In the genomic region with DNA sequence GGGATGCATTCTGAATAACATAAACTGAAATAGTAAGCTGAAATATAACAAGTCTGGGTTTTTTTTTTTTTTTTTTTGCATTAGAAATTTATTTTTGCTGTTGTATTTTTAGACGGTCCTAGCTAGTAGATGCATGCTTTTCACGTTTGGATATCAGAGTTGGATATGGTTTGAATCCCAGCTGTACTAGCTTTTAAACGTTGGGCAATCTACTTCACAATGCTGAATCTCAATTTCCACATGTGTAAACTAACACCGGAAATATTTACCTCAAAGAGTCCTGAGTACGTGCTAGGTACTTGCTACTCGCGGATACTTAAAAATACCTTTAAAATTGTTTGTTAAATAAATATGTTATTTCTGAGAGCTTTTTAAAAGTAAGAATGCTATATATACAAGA, we compare ENCODE assay signal across 2 cellular contexts.
TF ChIP-seq lines count a peak whose summit lies in the region.

No MANE protein-coding gene starts in this region.

TF ChIP-seq in SK-N-SH, 30 proteins besides CTCF, POLR2A, EP300 and RAD21 (continued from another document):
- no peak for TF ChIP-seq YY1 (IDR thresholded peaks at IDR 0.05; ENCODE audit: low read depth)
- TF ChIP-seq RXRA (IDR thresholded peaks at IDR 0.05; ENCODE audit: borderline replicate concordance, low read depth), result no peak
- no peak for TF ChIP-seq EZH2phosphoT487 (IDR thresholded peaks at IDR 0.05; ENCODE audit: borderline replicate concordance, low read depth)
- no peak for TF ChIP-seq CHD2 (IDR thresholded peaks at IDR 0.05; ENCODE audit: low read length, partially characterized antibody)
- no peak for TF ChIP-seq ELF1 (IDR thresholded peaks at IDR 0.05)
- TF ChIP-seq, protein P1, sequence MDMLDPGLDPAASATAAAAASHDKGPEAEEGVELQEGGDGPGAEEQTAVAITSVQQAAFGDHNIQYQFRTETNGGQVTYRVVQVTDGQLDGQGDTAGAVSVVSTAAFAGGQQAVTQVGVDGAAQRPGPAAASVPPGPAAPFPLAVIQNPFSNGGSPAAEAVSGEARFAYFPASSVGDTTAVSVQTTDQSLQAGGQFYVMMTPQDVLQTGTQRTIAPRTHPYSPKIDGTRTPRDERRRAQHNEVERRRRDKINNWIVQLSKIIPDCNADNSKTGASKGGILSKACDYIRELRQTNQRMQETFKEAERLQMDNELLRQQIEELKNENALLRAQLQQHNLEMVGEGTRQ (IDR thresholded peaks at IDR 0.05; ENCODE audit: borderline replicate concordance, low read depth, low read length), result no peak
- TF ChIP-seq TEAD4 (IDR thresholded peaks at IDR 0.05; ENCODE audit: borderline replicate concordance, insufficient read depth), result no peak
- TF ChIP-seq NRF1 (IDR thresholded peaks at IDR 0.05; ENCODE audit: low read depth, low read length), result no peak
- TF ChIP-seq, protein P2, sequence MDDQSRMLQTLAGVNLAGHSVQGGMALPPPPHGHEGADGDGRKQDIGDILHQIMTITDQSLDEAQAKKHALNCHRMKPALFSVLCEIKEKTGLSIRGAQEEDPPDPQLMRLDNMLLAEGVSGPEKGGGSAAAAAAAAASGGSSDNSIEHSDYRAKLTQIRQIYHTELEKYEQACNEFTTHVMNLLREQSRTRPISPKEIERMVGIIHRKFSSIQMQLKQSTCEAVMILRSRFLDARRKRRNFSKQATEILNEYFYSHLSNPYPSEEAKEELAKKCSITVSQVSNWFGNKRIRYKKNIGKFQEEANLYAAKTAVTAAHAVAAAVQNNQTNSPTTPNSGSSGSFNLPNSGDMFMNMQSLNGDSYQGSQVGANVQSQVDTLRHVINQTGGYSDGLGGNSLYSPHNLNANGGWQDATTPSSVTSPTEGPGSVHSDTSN (IDR thresholded peaks at IDR 0.05), result no peak
- TF ChIP-seq, protein P3, sequence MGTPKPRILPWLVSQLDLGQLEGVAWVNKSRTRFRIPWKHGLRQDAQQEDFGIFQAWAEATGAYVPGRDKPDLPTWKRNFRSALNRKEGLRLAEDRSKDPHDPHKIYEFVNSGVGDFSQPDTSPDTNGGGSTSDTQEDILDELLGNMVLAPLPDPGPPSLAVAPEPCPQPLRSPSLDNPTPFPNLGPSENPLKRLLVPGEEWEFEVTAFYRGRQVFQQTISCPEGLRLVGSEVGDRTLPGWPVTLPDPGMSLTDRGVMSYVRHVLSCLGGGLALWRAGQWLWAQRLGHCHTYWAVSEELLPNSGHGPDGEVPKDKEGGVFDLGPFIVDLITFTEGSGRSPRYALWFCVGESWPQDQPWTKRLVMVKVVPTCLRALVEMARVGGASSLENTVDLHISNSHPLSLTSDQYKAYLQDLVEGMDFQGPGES (IDR thresholded peaks at IDR 0.05; ENCODE audit: low read depth, low read length), result no peak
- no peak for TF ChIP-seq NFIC (IDR thresholded peaks at IDR 0.05; ENCODE audit: borderline replicate concordance)
- TF ChIP-seq GABPA (IDR thresholded peaks at IDR 0.05; ENCODE audit: low read depth), result no peak

TF ChIP-seq in SK-N-SH treated with all-trans-retinoic acid at 6 μM for 48 hours, 23 proteins besides CTCF, POLR2A, EP300 and RAD21 (continued from another document):
- TF ChIP-seq, protein P4, sequence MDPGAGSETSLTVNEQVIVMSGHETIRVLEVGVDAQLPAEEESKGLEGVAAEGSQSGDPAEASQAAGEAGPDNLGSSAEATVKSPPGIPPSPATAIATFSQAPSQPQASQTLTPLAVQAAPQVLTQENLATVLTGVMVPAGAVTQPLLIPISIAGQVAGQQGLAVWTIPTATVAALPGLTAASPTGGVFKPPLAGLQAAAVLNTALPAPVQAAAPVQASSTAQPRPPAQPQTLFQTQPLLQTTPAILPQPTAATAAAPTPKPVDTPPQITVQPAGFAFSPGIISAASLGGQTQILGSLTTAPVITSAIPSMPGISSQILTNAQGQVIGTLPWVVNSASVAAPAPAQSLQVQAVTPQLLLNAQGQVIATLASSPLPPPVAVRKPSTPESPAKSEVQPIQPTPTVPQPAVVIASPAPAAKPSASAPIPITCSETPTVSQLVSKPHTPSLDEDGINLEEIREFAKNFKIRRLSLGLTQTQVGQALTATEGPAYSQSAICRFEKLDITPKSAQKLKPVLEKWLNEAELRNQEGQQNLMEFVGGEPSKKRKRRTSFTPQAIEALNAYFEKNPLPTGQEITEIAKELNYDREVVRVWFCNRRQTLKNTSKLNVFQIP (CRISPR knock-in tag; IDR thresholded peaks at IDR 0.05; ENCODE audit: borderline replicate concordance, low read depth), result no peak
- TF ChIP-seq, protein P5, sequence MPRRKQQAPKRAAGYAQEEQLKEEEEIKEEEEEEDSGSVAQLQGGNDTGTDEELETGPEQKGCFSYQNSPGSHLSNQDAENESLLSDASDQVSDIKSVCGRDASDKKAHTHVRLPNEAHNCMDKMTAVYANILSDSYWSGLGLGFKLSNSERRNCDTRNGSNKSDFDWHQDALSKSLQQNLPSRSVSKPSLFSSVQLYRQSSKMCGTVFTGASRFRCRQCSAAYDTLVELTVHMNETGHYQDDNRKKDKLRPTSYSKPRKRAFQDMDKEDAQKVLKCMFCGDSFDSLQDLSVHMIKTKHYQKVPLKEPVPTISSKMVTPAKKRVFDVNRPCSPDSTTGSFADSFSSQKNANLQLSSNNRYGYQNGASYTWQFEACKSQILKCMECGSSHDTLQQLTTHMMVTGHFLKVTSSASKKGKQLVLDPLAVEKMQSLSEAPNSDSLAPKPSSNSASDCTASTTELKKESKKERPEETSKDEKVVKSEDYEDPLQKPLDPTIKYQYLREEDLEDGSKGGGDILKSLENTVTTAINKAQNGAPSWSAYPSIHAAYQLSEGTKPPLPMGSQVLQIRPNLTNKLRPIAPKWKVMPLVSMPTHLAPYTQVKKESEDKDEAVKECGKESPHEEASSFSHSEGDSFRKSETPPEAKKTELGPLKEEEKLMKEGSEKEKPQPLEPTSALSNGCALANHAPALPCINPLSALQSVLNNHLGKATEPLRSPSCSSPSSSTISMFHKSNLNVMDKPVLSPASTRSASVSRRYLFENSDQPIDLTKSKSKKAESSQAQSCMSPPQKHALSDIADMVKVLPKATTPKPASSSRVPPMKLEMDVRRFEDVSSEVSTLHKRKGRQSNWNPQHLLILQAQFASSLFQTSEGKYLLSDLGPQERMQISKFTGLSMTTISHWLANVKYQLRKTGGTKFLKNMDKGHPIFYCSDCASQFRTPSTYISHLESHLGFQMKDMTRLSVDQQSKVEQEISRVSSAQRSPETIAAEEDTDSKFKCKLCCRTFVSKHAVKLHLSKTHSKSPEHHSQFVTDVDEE (CRISPR knock-in tag; IDR thresholded peaks at IDR 0.05), result no peak
- TF ChIP-seq TCF4 (CRISPR knock-in tag; IDR thresholded peaks at IDR 0.05; ENCODE audit: borderline replicate concordance) (no peak), ESRRG (CRISPR knock-in tag; IDR thresholded peaks at IDR 0.05) (no peak), ZNF70 (CRISPR knock-in tag; IDR thresholded peaks at IDR 0.05) (no peak), OSR1 (CRISPR knock-in tag; IDR thresholded peaks at IDR 0.05) (no peak), ZC3H10 (CRISPR knock-in tag; IDR thresholded peaks at IDR 0.05) (no peak), PPARA (CRISPR knock-in tag; IDR thresholded peaks at IDR 0.05; ENCODE audit: borderline replicate concordance) (no peak), BACH2 (CRISPR knock-in tag; IDR thresholded peaks at IDR 0.05; ENCODE audit: borderline replicate concordance) (no peak), ARNTL (CRISPR knock-in tag; IDR thresholded peaks at IDR 0.05; ENCODE audit: borderline replicate concordance, low read depth) (no peak), ISL1 (CRISPR knock-in tag; IDR thresholded peaks at IDR 0.05) (no peak), ZFP30 (CRISPR knock-in tag; IDR thresholded peaks at IDR 0.05) (no peak), RARB (CRISPR knock-in tag; IDR thresholded peaks at IDR 0.05) (no peak), ZNF565 (CRISPR knock-in tag; conservative IDR thresholded peaks at IDR 0.05; ENCODE audit: low read depth) (no peak), TOX (CRISPR knock-in tag; IDR thresholded peaks at IDR 0.05; ENCODE audit: borderline replicate concordance) (no peak), SNAI2 (CRISPR knock-in tag; IDR thresholded peaks at IDR 0.05) (no peak)
- TF ChIP-seq, protein P6, sequence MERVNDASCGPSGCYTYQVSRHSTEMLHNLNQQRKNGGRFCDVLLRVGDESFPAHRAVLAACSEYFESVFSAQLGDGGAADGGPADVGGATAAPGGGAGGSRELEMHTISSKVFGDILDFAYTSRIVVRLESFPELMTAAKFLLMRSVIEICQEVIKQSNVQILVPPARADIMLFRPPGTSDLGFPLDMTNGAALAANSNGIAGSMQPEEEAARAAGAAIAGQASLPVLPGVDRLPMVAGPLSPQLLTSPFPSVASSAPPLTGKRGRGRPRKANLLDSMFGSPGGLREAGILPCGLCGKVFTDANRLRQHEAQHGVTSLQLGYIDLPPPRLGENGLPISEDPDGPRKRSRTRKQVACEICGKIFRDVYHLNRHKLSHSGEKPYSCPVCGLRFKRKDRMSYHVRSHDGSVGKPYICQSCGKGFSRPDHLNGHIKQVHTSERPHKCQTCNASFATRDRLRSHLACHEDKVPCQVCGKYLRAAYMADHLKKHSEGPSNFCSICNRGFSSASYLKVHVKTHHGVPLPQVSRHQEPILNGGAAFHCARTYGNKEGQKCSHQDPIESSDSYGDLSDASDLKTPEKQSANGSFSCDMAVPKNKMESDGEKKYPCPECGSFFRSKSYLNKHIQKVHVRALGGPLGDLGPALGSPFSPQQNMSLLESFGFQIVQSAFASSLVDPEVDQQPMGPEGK (CRISPR knock-in tag; IDR thresholded peaks at IDR 0.05; ENCODE audit: borderline replicate concordance), result no peak
- TF ChIP-seq, protein P7, sequence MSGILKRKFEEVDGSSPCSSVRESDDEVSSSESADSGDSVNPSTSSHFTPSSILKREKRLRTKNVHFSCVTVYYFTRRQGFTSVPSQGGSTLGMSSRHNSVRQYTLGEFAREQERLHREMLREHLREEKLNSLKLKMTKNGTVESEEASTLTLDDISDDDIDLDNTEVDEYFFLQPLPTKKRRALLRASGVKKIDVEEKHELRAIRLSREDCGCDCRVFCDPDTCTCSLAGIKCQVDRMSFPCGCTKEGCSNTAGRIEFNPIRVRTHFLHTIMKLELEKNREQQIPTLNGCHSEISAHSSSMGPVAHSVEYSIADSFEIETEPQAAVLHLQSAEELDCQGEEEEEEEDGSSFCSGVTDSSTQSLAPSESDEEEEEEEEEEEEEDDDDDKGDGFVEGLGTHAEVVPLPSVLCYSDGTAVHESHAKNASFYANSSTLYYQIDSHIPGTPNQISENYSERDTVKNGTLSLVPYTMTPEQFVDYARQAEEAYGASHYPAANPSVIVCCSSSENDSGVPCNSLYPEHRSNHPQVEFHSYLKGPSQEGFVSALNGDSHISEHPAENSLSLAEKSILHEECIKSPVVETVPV (CRISPR knock-in tag; IDR thresholded peaks at IDR 0.05), result no peak
- TF ChIP-seq, protein P8, sequence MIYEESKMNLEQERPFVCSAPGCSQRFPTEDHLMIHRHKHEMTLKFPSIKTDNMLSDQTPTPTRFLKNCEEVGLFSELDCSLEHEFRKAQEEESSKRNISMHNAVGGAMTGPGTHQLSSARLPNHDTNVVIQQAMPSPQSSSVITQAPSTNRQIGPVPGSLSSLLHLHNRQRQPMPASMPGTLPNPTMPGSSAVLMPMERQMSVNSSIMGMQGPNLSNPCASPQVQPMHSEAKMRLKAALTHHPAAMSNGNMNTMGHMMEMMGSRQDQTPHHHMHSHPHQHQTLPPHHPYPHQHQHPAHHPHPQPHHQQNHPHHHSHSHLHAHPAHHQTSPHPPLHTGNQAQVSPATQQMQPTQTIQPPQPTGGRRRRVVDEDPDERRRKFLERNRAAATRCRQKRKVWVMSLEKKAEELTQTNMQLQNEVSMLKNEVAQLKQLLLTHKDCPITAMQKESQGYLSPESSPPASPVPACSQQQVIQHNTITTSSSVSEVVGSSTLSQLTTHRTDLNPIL (CRISPR knock-in tag; IDR thresholded peaks at IDR 0.05; ENCODE audit: low read depth), result no peak
